ENCODE assay signal across 8 cellular contexts in genomic region chr1:61050541-61051454, GRCh38. TPM values are rescaled to one million over a fixed set of nuclear protein-coding genes. Genes with fewer than 3 reads are reported as not detected.
A peak's percentile ranks its signal among the peaks of the same experiment; 100 is the strongest.
DNase-seq lines count a peak whose midpoint lies in the region; ATAC-seq and TF ChIP-seq lines count a peak whose summit lies in the region.

No MANE protein-coding gene starts in this region.

- H3K36me3 Mint-ChIP-seq in activated naive CD4-positive, alpha-beta T cell treated with anti-CD3 and anti-CD28 coated beads, Interleukin-2, amount 50 U/mL, for 72 hours, result no peaks in the 10 kb centered on the region

- H3K27ac ChIP-seq in ovary, result peak overlapping the region; percentile 78 to 94

- H3K27me3 ChIP-seq in ovary, result no peaks in the 10 kb centered on the region

- DNase-seq in GM03348 (ENCODE audit: low spot score) (peak; percentile 75), cardiac septum (ENCODE audit: low spot score) (peak; percentile 83), ovary (peak in 4 of 5 donors; percentile 68 to 80 (median 76)), RPMI8226 (no peak), DMS153 treated with DMSO at 0.1 percent for 48 hours (lab: John Stamatoyannopoulos, UW; ENCODE audit: unreplicated experiment) (no peak), GF-D8 (lab: John Stamatoyannopoulos, UW) (no peak)
- no peak for DNase-seq in activated naive CD4-positive, alpha-beta T cell treated with anti-CD3 and anti-CD28 coated beads, Interleukin-2, amount 50 U/mL, for 72 hours (ENCODE audit: low spot score in 2 of 2)

- TF ChIP-seq POLR2A in ovary (IDR thresholded peaks at IDR 0.05), result no peak

- no peaks in the 10 kb centered on the region for H3K9me3 ChIP-seq in ovary

- peak; percentile 6 for ATAC-seq in HG03066 (IDR thresholded peaks at IDR 0.05; ENCODE audit: low read depth, unreplicated experiment)
- ATAC-seq in activated naive CD4-positive, alpha-beta T cell treated with anti-CD3 and anti-CD28 coated beads, Interleukin-2, amount 50 U/mL, for 72 hours, result peak; percentile 40 to 55

- intact Hi-C loops in cardiac septum (cut with DNase I) (loop anchor here (1.0 to 10.0 kb wide), 9 partner anchors 30 to 802 kb away; partner anchors contain the start of gene TM2D1), ovary (cut with DNase I) (loop anchor here (2.0 to 10.0 kb wide), 8 partner anchors 284 to 797 kb away; no protein-coding TSS in a partner anchor)

- WGBS in ovary, 3 donors, result 1 to 2% (median 2%) methylated on average over 67 to 86 of the region's 86 CpGs

- H3K4me3 ChIP-seq in ovary, result peak overlapping the region; percentile 75

- TF ChIP-seq CTCF in ovary (IDR thresholded peaks at IDR 0.05), result no peak

- no peak overlapping the region for H3K27ac Mint-ChIP-seq in activated naive CD4-positive, alpha-beta T cell treated with anti-CD3 and anti-CD28 coated beads, Interleukin-2, amount 50 U/mL, for 72 hours

- no peaks in the 10 kb centered on the region for H3K9me3 Mint-ChIP-seq in activated naive CD4-positive, alpha-beta T cell treated with anti-CD3 and anti-CD28 coated beads, Interleukin-2, amount 50 U/mL, for 72 hours

- no peak for TF ChIP-seq EP300 in ovary (IDR thresholded peaks at IDR 0.05)

- H3K4me1 ChIP-seq in ovary (ENCODE audit: insufficient read depth), result peaks cover 7% of the 10 kb centered on the region

- H3K36me3 ChIP-seq in ovary, result no peaks in the 10 kb centered on the region

RNA-seq across cellular contexts. Expression of gene NFIA, which starts 31.6 kb away (rescaled TPM):
- total RNA-seq in activated naive CD4-positive, alpha-beta T cell treated with anti-CD3 and anti-CD28 coated beads, Interleukin-2, amount 50 U/mL, for 72 hours, result 1 to 10 TPM in 1 of 2 donors, under 1 TPM in 1; 0.88 to 3.1 TPM
- total RNA-seq in cardiac septum (78.6 TPM), ovary (100 to 1,000 TPM in 2 of 7 donors, 10 to 100 TPM in 5; 34.0 to 115 (median 90.8) TPM)
- 10 to 100 TPM; 11.8 to 23.5 TPM for polyA plus RNA-seq in ovary

Comparison
In these comparisons a context has a peak if more than half of its experiments do, and no peak if none do; other contexts are left out.
1. DNase-seq: peak in GM03348 (single experiment), cardiac septum (single experiment) and ovary (4 of 5); none in activated naive CD4-positive, alpha-beta T cell treated with anti-CD3 and anti-CD28 coated beads, Interleukin-2, amount 50 U/mL, for 72 hours (0 of 2), RPMI8226 (single experiment), DMS153 treated with DMSO at 0.1 percent for 48 hours (single experiment) and GF-D8 (single experiment).
2. RNA of gene NFIA, which starts 31.6 kb away (total RNA-seq): 34.0 to 115 TPM in ovary and 78.6 TPM in cardiac septum (single experiment); 0.88 to 3.1 TPM in activated naive CD4-positive, alpha-beta T cell treated with anti-CD3 and anti-CD28 coated beads, Interleukin-2, amount 50 U/mL, for 72 hours; every median in the first group is over 4 times any median in the second.